6 cellular contexts compared by ENCODE assay signal in genomic region chr16:426115-426905, GRCh38. TPM values are rescaled to one million over a fixed set of nuclear protein-coding genes. Genes with fewer than 3 reads are reported as not detected.
DNase-seq lines count a peak whose midpoint lies in the region; ATAC-seq and TF ChIP-seq lines count a peak whose summit lies in the region.

No MANE protein-coding gene starts in this region.

- ATAC-seq in activated B cell treated with CpG ODN at 0.5 μM for 24 hours (ENCODE audit: low read depth): no peak

- peaks cover 2% of the 10 kb centered on the region for H3K36me3 ChIP-seq in kidney epithelial cell (ENCODE audit: control insufficient read depth, insufficient read depth, low read length)

- no peaks in the 10 kb centered on the region for H3K9me3 Mint-ChIP-seq in activated B cell treated with CpG ODN at 0.5 μM for 24 hours

- intact Hi-C loops in activated B cell treated with CpG ODN at 0.5 μM for 24 hours (cut with micrococcal nuclease): no loop called here

- POLR2A ChIA-PET in activated B cell treated with CpG ODN at 0.5 μM for 24 hours (lab: Charles Lee): interaction anchor here (0.5 to 0.9 kb wide), 2 partner anchors 25 to 30 kb away, joined by 3 to 4 read pairs; no protein-coding TSS in a partner anchor

- H3K27me3 Mint-ChIP-seq in activated B cell treated with CpG ODN at 0.5 μM for 24 hours: no peaks in the 10 kb centered on the region

- peak overlapping the region; percentile 78 for H3K4me3 Mint-ChIP-seq in activated B cell treated with CpG ODN at 0.5 μM for 24 hours

- H3K36me3 Mint-ChIP-seq in activated B cell treated with CpG ODN at 0.5 μM for 24 hours (ENCODE audit: low read depth): peaks cover 8% of the 10 kb centered on the region

- CTCF ChIA-PET in activated B cell treated with CpG ODN at 0.5 μM for 24 hours (lab: Charles Lee): interaction anchor here (1.2 to 2.2 kb wide), 2 partner anchors 25 to 26 kb away, joined by 3 to 7 read pairs; partner anchors contain the start of gene DECR2

- TF ChIP-seq CTCF in activated B cell treated with CpG ODN at 0.5 μM for 24 hours (IDR thresholded peaks at IDR 0.05) (no peak), kidney epithelial cell (IDR thresholded peaks at IDR 0.05; ENCODE audit: insufficient read depth, low read length, poor library complexity, severe bottlenecking) (no peak)

- no peak overlapping the region for H3K27ac Mint-ChIP-seq in activated B cell treated with CpG ODN at 0.5 μM for 24 hours

- H3K27me3 ChIP-seq in kidney epithelial cell (ENCODE audit: control insufficient read depth, insufficient read depth, low read length): no peaks in the 10 kb centered on the region

- peak overlapping the region; percentile 61 for H3K4me3 ChIP-seq in kidney epithelial cell (ENCODE audit: low read depth, low read length)

- H3K4me1 Mint-ChIP-seq in activated B cell treated with CpG ODN at 0.5 μM for 24 hours: peaks cover 30% of the 10 kb centered on the region

- DNase-seq in NCI-H146 (lab: John Stamatoyannopoulos, UW): peak; percentile 37
- no peak for DNase-seq in NCI-H146 treated with DMSO at 0.1 percent for 48 hours (lab: John Stamatoyannopoulos, UW; ENCODE audit: unreplicated experiment)
- peak; percentile 30 for DNase-seq in activated B cell treated with CpG ODN at 0.5 μM for 24 hours
- no peak for DNase-seq in kidney epithelial cell (ENCODE audit: low read depth)
- DNase-seq in SK-N-DZ (ENCODE audit: low spot score): no peak
- no peak for DNase-seq in cerebellar nuclear complex (lab: John Stamatoyannopoulos, UW)

RNA-seq across cellular contexts. Expression of gene RAB11FIP3, which starts 0.9 kb away (rescaled TPM):
- total RNA-seq in activated B cell treated with CpG ODN at 0.5 μM for 24 hours: 32.2 and 35.4 TPM in 2 replicates
- total RNA-seq in kidney epithelial cell: 34.5 and 36.2 TPM in 2 replicates
- polyA plus RNA-seq in SK-N-DZ (2014; cell fraction: cytosol; rRNA removed): 31.3 and 32.7 TPM in 2 replicates
- 62.0 and 97.3 TPM in 2 replicates for polyA plus RNA-seq in SK-N-DZ (2014; cell fraction: nucleus; rRNA removed)

RNA-seq across cellular contexts. Expression of gene DECR2, which starts 24.6 kb away (rescaled TPM):
- total RNA-seq in activated B cell treated with CpG ODN at 0.5 μM for 24 hours (4.4 and 6.7 TPM in 2 replicates), kidney epithelial cell (15.1 and 27.0 TPM in 2 replicates)
- 15.9 and 21.1 TPM in 2 replicates for polyA plus RNA-seq in SK-N-DZ (2014; cell fraction: cytosol; rRNA removed)
- 108 and 109 TPM in 2 replicates for polyA plus RNA-seq in SK-N-DZ (2014; cell fraction: nucleus; rRNA removed)

RNA-seq across cellular contexts. Expression of gene NME4, which starts 29.3 kb away (rescaled TPM):
- total RNA-seq in activated B cell treated with CpG ODN at 0.5 μM for 24 hours (29.9 and 32.9 TPM in 2 replicates), kidney epithelial cell (97.2 and 126 TPM in 2 replicates)
- 357 and 443 TPM in 2 replicates for polyA plus RNA-seq in SK-N-DZ (2014; cell fraction: cytosol; rRNA removed)
- 288 and 307 TPM in 2 replicates for polyA plus RNA-seq in SK-N-DZ (2014; cell fraction: nucleus; rRNA removed)

RNA-seq across cellular contexts. Expression of gene PGAP6, which starts 44.5 kb away (rescaled TPM):
- total RNA-seq in activated B cell treated with CpG ODN at 0.5 μM for 24 hours: 38.4 and 44.5 TPM in 2 replicates
- total RNA-seq in kidney epithelial cell: 114 and 160 TPM in 2 replicates
- 26.6 and 39.0 TPM in 2 replicates for polyA plus RNA-seq in SK-N-DZ (2014; cell fraction: cytosol; rRNA removed)
- 60.8 and 74.9 TPM in 2 replicates for polyA plus RNA-seq in SK-N-DZ (2014; cell fraction: nucleus; rRNA removed)

RNA-seq across cellular contexts. Expression of gene MRPL28, which starts 56.0 kb away (rescaled TPM):
- total RNA-seq in activated B cell treated with CpG ODN at 0.5 μM for 24 hours (82.4 and 87.3 TPM in 2 replicates), kidney epithelial cell (107 and 137 TPM in 2 replicates)
- 163 TPM in 2 replicates for polyA plus RNA-seq in SK-N-DZ (2014; cell fraction: cytosol; rRNA removed)
- 79.4 and 130 TPM in 2 replicates for polyA plus RNA-seq in SK-N-DZ (2014; cell fraction: nucleus; rRNA removed)

Comparison
In these comparisons a context has a peak if more than half of its experiments do, and no peak if none do; other contexts are left out.
1. DNase-seq: peak in NCI-H146 (single experiment) and activated B cell treated with CpG ODN at 0.5 μM for 24 hours (single experiment); none in NCI-H146 treated with DMSO at 0.1 percent for 48 hours (single experiment), kidney epithelial cell (single experiment), SK-N-DZ (single experiment) and cerebellar nuclear complex (0 of 2).